8 cellular contexts compared by ENCODE assay signal in the genomic region with DNA sequence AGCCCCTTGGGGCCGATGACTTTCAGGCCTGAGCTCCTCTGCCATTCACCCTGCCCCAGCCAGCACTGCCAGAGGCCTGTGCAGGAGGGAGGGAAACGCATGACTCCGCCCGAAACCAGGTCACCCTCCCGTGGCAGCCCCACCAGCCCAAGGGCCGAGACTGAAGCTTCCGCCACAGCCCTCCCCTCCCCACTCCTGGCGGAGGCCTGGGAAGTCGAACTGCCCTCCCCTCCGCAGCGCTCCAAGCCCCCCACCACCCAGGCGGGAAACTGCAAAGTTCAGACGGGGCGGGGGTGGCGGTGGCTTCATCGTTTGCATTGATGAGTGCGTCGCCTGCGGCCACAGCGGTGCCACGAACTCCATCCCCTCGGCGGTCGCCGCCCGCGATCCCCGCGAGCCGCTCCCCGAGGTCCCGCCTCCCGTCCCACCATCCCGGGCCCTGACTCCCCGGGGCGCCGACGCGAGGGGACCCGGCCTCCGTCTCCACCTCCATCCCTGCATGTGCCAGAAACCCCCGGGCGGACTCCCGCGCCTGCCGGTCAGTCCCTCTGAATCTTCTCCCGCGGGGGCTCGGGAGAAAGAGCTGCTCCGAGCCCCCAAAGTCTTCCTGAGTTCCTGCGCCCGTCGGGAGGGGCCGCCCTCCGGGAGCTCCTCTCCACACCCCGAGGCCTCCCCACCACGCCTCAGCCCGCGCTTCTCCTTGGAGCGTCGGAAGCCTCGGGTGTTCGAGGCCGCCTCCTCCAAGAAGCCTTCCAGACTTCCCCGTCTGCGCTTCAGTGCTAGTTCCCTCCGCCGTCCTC. TPM values are rescaled to one million over a fixed set of nuclear protein-coding genes. Genes with fewer than 3 reads are reported as not detected.
A peak's percentile ranks its signal among the peaks of the same experiment; 100 is the strongest.
DNase-seq lines count a peak whose midpoint lies in the region; ATAC-seq and TF ChIP-seq lines count a peak whose summit lies in the region.

No MANE protein-coding gene starts in this region.

- H2AFZ ChIP-seq in DND-41 (ENCODE audit: low read depth, low read length), result peak overlapping the region; percentile 79
- H2AFZ ChIP-seq in Loucy (ENCODE audit: low read length), result peak overlapping the region; percentile 91

- DNase-seq in DND-41 (no peak), GM20000 (ENCODE audit: low spot score) (peak; percentile 82), brain microvascular endothelial cell (no peak), lower lobe of right lung (no peak), SIG-M5 (lab: John Stamatoyannopoulos, UW) (no peak), DMS153 treated with DMSO at 0.1 percent for 48 hours (lab: John Stamatoyannopoulos, UW; ENCODE audit: unreplicated experiment) (no peak)

- ATAC-seq in DND-41 (ENCODE audit: insufficient read depth, low read depth), result no peak
- peak; percentile 10 to 22 for ATAC-seq in lower lobe of right lung

- intact Hi-C loops in lower lobe of right lung (cut with DNase I), result no loop called here

- H3K79me2 ChIP-seq in DND-41 (ENCODE audit: insufficient read depth, low read length) (peaks cover 3% of the 10 kb centered on the region; the same call in 1 of the 2 replicates), Loucy (ENCODE audit: insufficient read depth, low read length) (no peaks in the 10 kb centered on the region)

- WGBS in urinary bladder, result 9% methylated on average over 68 of the region's 68 CpGs

- H3K4me3 ChIP-seq in DND-41 (ENCODE audit: low read depth in 1 of 2, low read length in 2 of 2) (peak overlapping the region; percentile 67 to 72; a peak in 3 of 4 replicates), Loucy (ENCODE audit: low read length, poor library complexity, severe bottlenecking) (peak overlapping the region; percentile 74), brain microvascular endothelial cell (ENCODE audit: low read depth, low read length) (peak overlapping the region; percentile 47), lower lobe of right lung (peak overlapping the region; percentile 59), urinary bladder (ENCODE audit: low read depth, low read length) (peak overlapping the region; percentile 45)

- in situ Hi-C loops in brain microvascular endothelial cell (cut with HindIII; ENCODE audit: low pct_ligation_motif_present, low sequenced_read_pairs), result no loop called here

- H3K4me1 ChIP-seq in DND-41 (ENCODE audit: insufficient read depth, low read length) (peaks cover 15% of the 10 kb centered on the region), Loucy (ENCODE audit: insufficient read depth, low read length, poor library complexity, severe bottlenecking) (peaks cover 9% of the 10 kb centered on the region), lower lobe of right lung (peaks cover 20% of the 10 kb centered on the region), urinary bladder (ENCODE audit: insufficient read depth) (no peaks in the 10 kb centered on the region)

- TF ChIP-seq CTCF in DND-41 (IDR thresholded peaks at IDR 0.05; ENCODE audit: borderline replicate concordance, extremely low read depth, low read length, poor library complexity, severe bottlenecking) (no peak), GM20000 (IDR thresholded peaks at IDR 0.05; ENCODE audit: extremely low read depth, missing control alignments) (no peak), Loucy (conservative IDR thresholded peaks at IDR 0.05; ENCODE audit: low read length) (no peak), brain microvascular endothelial cell (IDR thresholded peaks at IDR 0.05; ENCODE audit: low read depth, low read length, missing control alignments) (no peak), lower lobe of right lung (IDR thresholded peaks at IDR 0.05) (no peak)

- H3K36me3 ChIP-seq in DND-41 (ENCODE audit: insufficient read depth, low read length) (peaks cover 4% of the 10 kb centered on the region; the same call in 1 of the 2 replicates), Loucy (ENCODE audit: insufficient read depth, low read length) (no peaks in the 10 kb centered on the region), brain microvascular endothelial cell (replicated peaks) (no peaks in the 10 kb centered on the region), lower lobe of right lung (no peaks in the 10 kb centered on the region), urinary bladder (ENCODE audit: insufficient read depth) (no peaks in the 10 kb centered on the region)

- H3K9me3 ChIP-seq in DND-41 (ENCODE audit: insufficient read depth, low read length, severe bottlenecking) (no peaks in the 10 kb centered on the region), Loucy (ENCODE audit: insufficient read depth, low read depth, low read length) (no peaks in the 10 kb centered on the region), lower lobe of right lung (no peaks in the 10 kb centered on the region)

- H3K27ac ChIP-seq in DND-41 (ENCODE audit: low read length) (peak overlapping the region; percentile 52; the same call in 1 of the 2 replicates), brain microvascular endothelial cell (no peak overlapping the region), lower lobe of right lung (no peak overlapping the region), urinary bladder (ENCODE audit: low read depth) (no peak overlapping the region)

- H3F3A ChIP-seq in Loucy (ENCODE audit: low read depth), result no peaks in the 10 kb centered on the region

- H3K9ac ChIP-seq in DND-41 (ENCODE audit: low read depth, low read length) (peak overlapping the region; percentile 85), Loucy (ENCODE audit: low read depth, low read length, poor library complexity, severe bottlenecking) (peak overlapping the region; percentile 63)

- no peaks in the 10 kb centered on the region for H3K27me3 ChIP-seq in DND-41 (ENCODE audit: insufficient read depth, low read length, poor library complexity)
- H3K27me3 ChIP-seq in Loucy (ENCODE audit: insufficient read depth, low read length, poor library complexity, severe bottlenecking), result no peaks in the 10 kb centered on the region
- no peaks in the 10 kb centered on the region for H3K27me3 ChIP-seq in brain microvascular endothelial cell (replicated peaks)
- peaks cover 10% of the 10 kb centered on the region for H3K27me3 ChIP-seq in lower lobe of right lung (ENCODE audit: low read depth)

- H4K20me1 ChIP-seq in DND-41 (ENCODE audit: insufficient read depth, low read length) (0 out of 2 replicates have a peak, but pooled peaks cover 3% of the 10 kb centered on the region), Loucy (ENCODE audit: insufficient read depth, low read length, poor library complexity, severe bottlenecking) (no peaks in the 10 kb centered on the region)

- H3K4me2 ChIP-seq in DND-41 (ENCODE audit: insufficient read depth, low read length) (peak overlapping the region; percentile 96), Loucy (ENCODE audit: low read depth, low read length, poor library complexity, severe bottlenecking) (peak overlapping the region; percentile 72)

- no peaks in the 10 kb centered on the region for H3K9me2 ChIP-seq in Loucy (replicated peaks; ENCODE audit: low read depth, low read length)

RNA-seq across cellular contexts. Expression of a gene that starts 0.7 kb away (rescaled TPM):
- total RNA-seq in lower lobe of right lung, result 5.2 TPM
- total RNA-seq in urinary bladder, result 8.4 TPM
- polyA plus RNA-seq in urinary bladder, result 4.9 TPM
